8 cellular contexts compared by ENCODE assay signal in the genomic region with DNA sequence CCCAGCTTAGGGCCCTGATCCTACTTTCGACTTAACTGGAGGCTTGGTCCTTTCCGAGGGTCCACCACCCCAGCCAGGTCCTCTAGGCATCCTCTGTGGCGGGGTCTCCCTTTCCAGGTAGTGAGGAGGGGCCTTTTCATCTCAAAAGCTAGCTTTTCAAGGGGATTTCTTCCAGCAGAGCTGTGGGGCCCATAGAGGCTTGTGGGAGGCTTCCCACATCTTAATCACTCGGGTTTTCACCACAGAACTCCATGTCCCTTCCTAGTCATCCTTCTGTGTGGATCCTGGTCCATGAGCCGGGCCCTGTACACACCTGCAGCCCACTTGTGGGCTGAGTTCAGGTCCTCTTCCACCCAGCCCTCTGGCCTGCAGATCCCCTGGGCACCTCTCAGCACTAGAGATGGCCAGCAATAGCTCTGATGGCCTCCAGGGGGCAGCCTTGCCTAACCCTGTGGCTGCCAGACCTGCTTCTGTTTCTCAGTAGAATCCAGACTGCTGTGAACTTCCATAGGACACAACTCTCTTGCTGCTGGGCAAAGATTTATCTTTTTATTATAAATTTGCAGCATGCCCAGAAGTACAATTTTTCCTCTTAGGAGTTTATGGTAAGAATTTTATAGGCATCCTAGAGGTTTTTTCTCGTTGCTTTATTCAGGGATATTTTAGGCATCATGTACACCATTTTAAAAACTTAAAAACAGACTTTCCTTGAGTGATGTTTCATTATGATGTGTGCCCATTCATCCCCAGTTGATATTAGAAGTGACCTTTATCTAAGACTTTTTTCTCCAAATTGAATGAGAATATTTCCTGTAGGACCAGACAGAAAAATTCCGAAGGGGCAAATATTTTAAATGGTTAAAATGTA.
DNase-seq lines count a peak whose midpoint lies in the region; ATAC-seq and TF ChIP-seq lines count a peak whose summit lies in the region.

No MANE protein-coding gene starts in this region.

- DNase-seq in AG20443 (ENCODE audit: low spot score) (peak; percentile 88), NCI-H226 (peak; percentile 29), cerebellar cortex (ENCODE audit: low spot score) (peak; percentile 86), left lung (peak; percentile 59 to 87)
- DNase-seq in activated CD4-positive, CD25-positive, alpha-beta regulatory T cell treated with anti-CD3 and anti-CD28 coated beads, Interleukin-2, amount 50 U/mL, for 16 hours (ENCODE audit: low read depth, low spot score), result peak; percentile 19
- peak; percentile 6 to 46 (median 21) for DNase-seq in stimulated activated CD4-positive, alpha-beta T cell treated with anti-CD3 and anti-CD28 coated beads, TNF-alpha, amount 100 ng/mL, for 24 hours (ENCODE audit: low read depth in 3 of 3)

- ATAC-seq in GM18870 (IDR thresholded peaks at IDR 0.05; ENCODE audit: unreplicated experiment) (peak; percentile 81), HG03103 (IDR thresholded peaks at IDR 0.05; ENCODE audit: low read depth, unreplicated experiment) (peak; percentile 93), left lung (peak; percentile 99)

- TF ChIP-seq CTCF in left lung (IDR thresholded peaks at IDR 0.05), result peak; percentile 92 to 98

- H3K36me3 ChIP-seq in left lung, result peaks cover 0 to 3% of the 10 kb centered on the region in 2 donors

- intact Hi-C loops in left lung (cut with DNase I), result no loop called here

- H3K4me1 ChIP-seq in left lung, result peaks cover 0 to 26% of the 10 kb centered on the region in 2 donors

- no peak overlapping the region for H3K27ac ChIP-seq in left lung

- H3K9me3 ChIP-seq in left lung, result no peaks in the 10 kb centered on the region

- H3K4me3 ChIP-seq in left lung, result no peak overlapping the region

- no peaks in the 10 kb centered on the region for H3K27me3 ChIP-seq in left lung

Comparison
In these comparisons a context has a peak if more than half of its experiments do, and no peak if none do; other contexts are left out.
1. DNase-seq: peak in every context shown above with its lines; median percentile 88 in AG20443; 86 in cerebellar cortex; 73 in left lung; 29 in NCI-H226; 21 in stimulated activated CD4-positive, alpha-beta T cell treated with anti-CD3 and anti-CD28 coated beads, TNF-alpha, amount 100 ng/mL, for 24 hours; 19 in activated CD4-positive, CD25-positive, alpha-beta regulatory T cell treated with anti-CD3 and anti-CD28 coated beads, Interleukin-2, amount 50 U/mL, for 16 hours.